ENCODE assay signal across 8 cellular contexts in the genomic region with DNA sequence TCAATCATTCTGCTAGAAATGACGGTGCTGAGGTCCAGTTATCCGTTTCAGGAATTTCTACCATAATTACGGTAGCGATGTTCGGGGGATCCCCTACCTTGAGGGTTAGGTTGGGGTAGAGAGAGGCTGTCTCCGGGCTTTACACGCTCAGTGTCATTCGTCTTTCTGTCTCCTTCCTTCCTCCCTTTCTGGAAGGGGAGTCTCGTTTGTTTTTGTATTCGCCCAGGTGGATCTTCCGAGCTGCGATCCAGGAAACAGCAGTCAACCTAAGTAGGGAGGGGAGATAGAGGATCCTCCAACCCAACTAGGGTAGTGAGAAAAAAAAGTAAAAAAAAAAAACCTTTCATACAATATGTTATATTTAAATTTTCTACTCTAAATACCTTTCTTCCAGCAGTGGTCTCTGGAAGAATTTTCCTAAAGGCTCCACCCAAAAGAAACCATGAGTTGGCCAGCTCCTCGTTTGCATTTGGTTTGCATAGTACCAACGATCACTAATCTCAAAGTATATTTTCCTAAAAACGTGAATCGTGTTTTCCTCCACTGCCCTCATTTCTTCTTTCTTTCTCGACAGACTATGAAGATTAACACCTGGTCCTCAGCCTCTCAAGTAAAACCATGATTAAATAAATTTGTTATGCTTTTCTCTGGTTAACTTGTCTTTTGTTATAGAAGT. TPM values are rescaled to one million over a fixed set of nuclear protein-coding genes. Genes with fewer than 3 reads are reported as not detected.
DNase-seq lines count a peak whose midpoint lies in the region; ATAC-seq and TF ChIP-seq lines count a peak whose summit lies in the region.

No MANE protein-coding gene starts in this region.

- no peak overlapping the region for H4K8ac ChIP-seq in neuronal stem cell (ENCODE audit: low read depth, low read length)

- no peak overlapping the region for H2BK15ac ChIP-seq in neuronal stem cell (ENCODE audit: low read length)

- H3K9me3 ChIP-seq in HEK293 (ENCODE audit: control insufficient read depth, insufficient read depth, low read depth, low read length) (no peaks in the 10 kb centered on the region), duodenal mucosa (ENCODE audit: control insufficient read depth in 1 of 2, low read length in 2 of 2) (no peaks in the 10 kb centered on the region), neuronal stem cell (replicated peaks in 1 of 2; ENCODE audit: control insufficient read depth in 2 of 2, insufficient read depth in 1 of 2, low read depth in 1 of 2, low read length in 2 of 2) (no peaks in the 10 kb centered on the region)

- peak overlapping the region; percentile 83 to 96 for H3K9ac ChIP-seq in duodenal mucosa (ENCODE audit: low read depth in 1 of 2, low read length in 2 of 2)
- no peak overlapping the region for H3K9ac ChIP-seq in neuronal stem cell (ENCODE audit: low read depth, low read length, poor library complexity)

- CTCF ChIA-PET in HEK293 (lab: Yijun Ruan, JAX) = interaction anchor here (0.5 to 19.1 kb wide), 15 partner anchors 8 to 1160 kb away, joined by 3 to 314 read pairs (median 5); no protein-coding TSS in a partner anchor

- H3K27ac ChIP-seq in HEK293 (ENCODE audit: extremely low read depth, low read depth, low read length) (peak overlapping the region; percentile 90; the same call in 1 of the 2 replicates), duodenal mucosa (ENCODE audit: low read depth, low read length) (peak overlapping the region; percentile 90), neuronal stem cell (replicated peaks; ENCODE audit: low read length) (no peak overlapping the region)

- no peak overlapping the region for H3K23ac ChIP-seq in neuronal stem cell (ENCODE audit: low read depth, low read length, poor library complexity)

- peak overlapping the region; percentile 8 for H3K18ac ChIP-seq in neuronal stem cell (ENCODE audit: low read length)

- H3K27me3 ChIP-seq in duodenal mucosa (ENCODE audit: control insufficient read depth in 1 of 2, insufficient read depth in 2 of 2, low read length in 2 of 2) (no peaks in the 10 kb centered on the region), neuronal stem cell (ENCODE audit: control insufficient read depth in 3 of 3, insufficient read depth in 3 of 3, low read depth in 1 of 3, low read length in 3 of 3) (peaks cover 0 to 12% (median 2%) of the 10 kb centered on the region in 3 experiments)

- no peak overlapping the region for H2BK5ac ChIP-seq in neuronal stem cell (ENCODE audit: low read length)

- POLR2A ChIA-PET in HEK293 (lab: Yijun Ruan, JAX) = interaction anchor here (0.6 to 4.2 kb wide), 7 partner anchors 11 to 78 kb away, joined by 3 to 20 read pairs (median 7); no protein-coding TSS in a partner anchor

- peaks cover 3% of the 10 kb centered on the region for H3K79me1 ChIP-seq in neuronal stem cell (ENCODE audit: low read depth, low read length)

- WGBS in neuronal stem cell (ENCODE audit: extremely low coverage in 2 of 2, insufficient read length in 2 of 2, insufficient replicate concordance in 1 of 2), 2 donors = no CpG with 5 or more reads among the region's 17 CpGs

- H3K4me1 ChIP-seq in HEK293 (ENCODE audit: control insufficient read depth, insufficient read depth, low read length) (peaks cover 5% of the 10 kb centered on the region), duodenal mucosa (ENCODE audit: control insufficient read depth in 1 of 2, insufficient read depth in 2 of 2, low read length in 2 of 2) (peaks cover 24 to 28% of the 10 kb centered on the region in 2 donors), neuronal stem cell (ENCODE audit: control insufficient read depth in 2 of 2, insufficient read depth in 1 of 2, low read depth in 1 of 2, low read length in 2 of 2) (peaks cover 9 to 18% of the 10 kb centered on the region in 2 donors)

- no peak overlapping the region for H2BK120ac ChIP-seq in neuronal stem cell (ENCODE audit: low read depth, low read length)

- H2AK5ac ChIP-seq in neuronal stem cell (ENCODE audit: low read depth, low read length) = no peak overlapping the region

- H3K14ac ChIP-seq in neuronal stem cell (ENCODE audit: low read length) = no peak overlapping the region

- no peak overlapping the region for H3K4ac ChIP-seq in neuronal stem cell (ENCODE audit: low read length)

- no peak overlapping the region for H2BK12ac ChIP-seq in neuronal stem cell (ENCODE audit: low read length)

- H3K36me3 ChIP-seq in HEK293 (ENCODE audit: control insufficient read depth in 2 of 2, insufficient read depth in 1 of 2, low read length in 2 of 2) = no peaks in the 10 kb centered on the region
- H3K36me3 ChIP-seq in duodenal mucosa (ENCODE audit: control insufficient read depth in 1 of 2, insufficient read depth in 2 of 2, low read length in 2 of 2) = peaks cover 0 to 2% of the 10 kb centered on the region in 2 donors
- peaks cover 0 to 6% of the 10 kb centered on the region in 2 donors for H3K36me3 ChIP-seq in neuronal stem cell (replicated peaks in 1 of 2; ENCODE audit: control insufficient read depth in 2 of 2, insufficient read depth in 2 of 2, low read length in 2 of 2)

- peak overlapping the region; percentile 95 for H2AFZ ChIP-seq in neuronal stem cell (ENCODE audit: low read length)

- no peak overlapping the region for H4K91ac ChIP-seq in neuronal stem cell (ENCODE audit: low read depth, low read length, poor library complexity)

- ATAC-seq in GM18508 (IDR thresholded peaks at IDR 0.05; ENCODE audit: insufficient read depth, unreplicated experiment) = peak; percentile 9

- H3K4me3 ChIP-seq in HEK293 (ENCODE audit: low read depth, low read length) (peak overlapping the region; percentile 80), duodenal mucosa (ENCODE audit: low read depth in 1 of 2, low read length in 2 of 2) (peak overlapping the region; percentile 84 to 99), neuronal stem cell (ENCODE audit: low read length in 2 of 2) (peak overlapping the region; percentile 98 to 99)

- no peak for TF ChIP-seq CTCF in HEK293 (tag by site-specific recombination; IDR thresholded peaks at IDR 0.05)

- peak; percentile 43 for DNase-seq in NCI-H748 (lab: John Stamatoyannopoulos, UW; ENCODE audit: unreplicated experiment)
- no peak for DNase-seq in neuronal stem cell (ENCODE audit: low spot score)
- no peak for DNase-seq in cerebellar nuclear complex (lab: John Stamatoyannopoulos, UW)
- DNase-seq in NCI-H1436 treated with DMSO at 0.1 percent for 48 hours (lab: John Stamatoyannopoulos, UW) = no peak
- no peak for DNase-seq in NK-92 treated with Interleukin-12 subunit alpha and Interleukin-12 subunit beta, amount 100 ng/mL, for 24 hours (lab: John Stamatoyannopoulos, UW)

- H3K4me2 ChIP-seq in neuronal stem cell (ENCODE audit: insufficient read depth, low read length, poor library complexity, severe bottlenecking) = peak overlapping the region; percentile 52

TF ChIP-seq in HEK293, 187 proteins besides CTCF, POLR2A, EP300 and RAD21 (continues in another document):
- TF ChIP-seq, protein P1, sequence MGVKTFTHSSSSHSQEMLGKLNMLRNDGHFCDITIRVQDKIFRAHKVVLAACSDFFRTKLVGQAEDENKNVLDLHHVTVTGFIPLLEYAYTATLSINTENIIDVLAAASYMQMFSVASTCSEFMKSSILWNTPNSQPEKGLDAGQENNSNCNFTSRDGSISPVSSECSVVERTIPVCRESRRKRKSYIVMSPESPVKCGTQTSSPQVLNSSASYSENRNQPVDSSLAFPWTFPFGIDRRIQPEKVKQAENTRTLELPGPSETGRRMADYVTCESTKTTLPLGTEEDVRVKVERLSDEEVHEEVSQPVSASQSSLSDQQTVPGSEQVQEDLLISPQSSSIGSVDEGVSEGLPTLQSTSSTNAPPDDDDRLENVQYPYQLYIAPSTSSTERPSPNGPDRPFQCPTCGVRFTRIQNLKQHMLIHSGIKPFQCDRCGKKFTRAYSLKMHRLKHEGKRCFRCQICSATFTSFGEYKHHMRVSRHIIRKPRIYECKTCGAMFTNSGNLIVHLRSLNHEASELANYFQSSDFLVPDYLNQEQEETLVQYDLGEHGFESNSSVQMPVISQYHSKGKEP (tag by site-specific recombination; IDR thresholded peaks at IDR 0.05) = 0 out of 2 replicates have a peak, but pooled peaks have one; percentile 7
- TF ChIP-seq MZF1 (tag by site-specific recombination; IDR thresholded peaks at IDR 0.05; ENCODE audit: borderline replicate concordance) (no peak; the same call in 1 of the 2 replicates), ZNF366 (tag by site-specific recombination; conservative IDR thresholded peaks at IDR 0.05) (0 out of 2 replicates have a peak, but pooled peaks have one; percentile 18), ZNF341 (tag by site-specific recombination; IDR thresholded peaks at IDR 0.05; ENCODE audit: low read depth) (peak; percentile 62; the same call in 1 of the 2 replicates)
- TF ChIP-seq, protein P2, sequence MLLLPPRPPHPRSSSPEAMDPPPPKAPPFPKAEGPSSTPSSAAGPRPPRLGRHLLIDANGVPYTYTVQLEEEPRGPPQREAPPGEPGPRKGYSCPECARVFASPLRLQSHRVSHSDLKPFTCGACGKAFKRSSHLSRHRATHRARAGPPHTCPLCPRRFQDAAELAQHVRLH (tag by site-specific recombination; IDR thresholded peaks at IDR 0.05) = 0 out of 2 replicates have a peak, but pooled peaks have one; percentile 64
- TF ChIP-seq, protein P3, sequence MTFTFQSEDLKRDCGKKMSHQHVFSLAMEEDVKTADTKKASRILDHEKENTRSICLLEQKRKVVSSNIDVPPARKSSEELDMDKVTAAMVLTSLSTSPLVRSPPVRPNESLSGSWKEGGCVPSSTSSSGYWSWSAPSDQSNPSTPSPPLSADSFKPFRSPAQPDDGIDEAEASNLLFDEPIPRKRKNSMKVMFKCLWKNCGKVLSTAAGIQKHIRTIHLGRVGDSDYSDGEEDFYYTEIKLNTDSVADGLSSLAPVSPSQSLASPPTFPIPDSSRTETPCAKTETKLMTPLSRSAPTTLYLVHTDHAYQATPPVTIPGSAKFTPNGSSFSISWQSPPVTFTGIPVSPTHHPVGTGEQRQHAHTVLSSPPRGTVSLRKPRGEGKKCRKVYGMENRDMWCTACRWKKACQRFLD (tag by site-specific recombination; IDR thresholded peaks at IDR 0.05) = no peak
- TF ChIP-seq, protein P4, sequence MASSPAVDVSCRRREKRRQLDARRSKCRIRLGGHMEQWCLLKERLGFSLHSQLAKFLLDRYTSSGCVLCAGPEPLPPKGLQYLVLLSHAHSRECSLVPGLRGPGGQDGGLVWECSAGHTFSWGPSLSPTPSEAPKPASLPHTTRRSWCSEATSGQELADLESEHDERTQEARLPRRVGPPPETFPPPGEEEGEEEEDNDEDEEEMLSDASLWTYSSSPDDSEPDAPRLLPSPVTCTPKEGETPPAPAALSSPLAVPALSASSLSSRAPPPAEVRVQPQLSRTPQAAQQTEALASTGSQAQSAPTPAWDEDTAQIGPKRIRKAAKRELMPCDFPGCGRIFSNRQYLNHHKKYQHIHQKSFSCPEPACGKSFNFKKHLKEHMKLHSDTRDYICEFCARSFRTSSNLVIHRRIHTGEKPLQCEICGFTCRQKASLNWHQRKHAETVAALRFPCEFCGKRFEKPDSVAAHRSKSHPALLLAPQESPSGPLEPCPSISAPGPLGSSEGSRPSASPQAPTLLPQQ (tag by site-specific recombination; IDR thresholded peaks at IDR 0.05) = 0 out of 2 replicates have a peak, but pooled peaks have one; percentile 7

RNA-seq across cellular contexts. Expression of a gene that starts 0.6 kb away (rescaled TPM):
- polyA plus RNA-seq in neuronal stem cell (2013, experiment 1 of 2) = 15.3 TPM
- 16.6 TPM for polyA plus RNA-seq in neuronal stem cell (2013, experiment 2 of 2)

RNA-seq across cellular contexts. Expression of a gene that starts 21.0 kb away (rescaled TPM):
- polyA plus RNA-seq in neuronal stem cell (2013, experiment 1 of 2) = 18.0 TPM
- polyA plus RNA-seq in neuronal stem cell (2013, experiment 2 of 2) = 21.9 TPM
